ENCODE assay signal across 9 cellular contexts in the genomic region with DNA sequence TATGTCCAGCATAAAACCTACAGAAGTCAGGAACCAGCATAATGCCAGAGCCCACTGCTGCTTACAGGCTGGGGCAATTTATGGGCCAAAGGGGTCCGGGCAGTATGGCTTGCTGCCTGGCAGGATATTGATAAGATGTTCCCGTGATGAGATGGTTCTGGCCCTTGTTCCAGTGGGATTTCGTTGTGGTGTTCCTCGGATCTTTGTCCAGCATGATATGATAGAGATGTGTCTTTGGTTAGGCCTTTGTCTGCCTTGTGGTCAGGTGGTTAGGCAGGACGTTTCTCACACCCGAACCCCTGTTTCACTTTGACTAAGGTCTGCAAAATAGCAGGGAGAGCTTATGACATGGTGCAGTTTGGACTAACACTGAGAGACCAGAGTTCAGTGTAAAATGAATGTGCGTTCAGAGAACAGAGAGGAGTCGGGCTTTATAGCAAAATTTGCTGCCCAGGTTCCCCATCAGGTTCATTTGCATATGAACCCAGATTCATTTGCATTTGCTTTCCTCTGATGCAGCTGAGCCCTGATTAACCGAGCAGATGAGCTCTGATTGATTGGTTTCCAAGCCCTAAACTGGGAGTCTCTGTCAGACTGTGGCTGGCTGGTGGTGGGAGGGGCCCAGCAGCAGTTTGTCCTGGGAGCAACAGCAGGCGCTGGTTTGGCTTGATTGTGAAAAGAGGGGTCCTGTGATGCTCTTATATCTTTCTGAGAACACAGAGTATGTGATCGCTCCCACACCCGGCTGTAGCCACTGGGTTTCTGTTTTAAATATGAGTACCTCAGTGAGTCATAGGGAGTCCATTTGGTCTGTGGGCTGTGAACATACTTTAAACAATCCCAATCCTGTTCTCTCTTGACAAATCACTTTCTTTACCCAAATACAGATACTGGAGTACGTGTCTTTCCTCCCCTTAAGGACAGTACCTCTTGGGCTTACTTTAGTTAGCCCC.
DNase-seq lines count a peak whose midpoint lies in the region; ATAC-seq, FAIRE-seq and TF ChIP-seq lines count a peak whose summit lies in the region.
"Had no signal": no experiment of that assay in that cellular context is flagged by ENCODE, and none has a peak within 500 bp of the region (broad histone marks: within the 10 kb centered on the region; RNA-seq: fewer than 3 reads in every experiment).

No MANE protein-coding gene starts in this region.

- H3K27me3 ChIP-seq in dorsolateral prefrontal cortex = no peaks in the 10 kb centered on the region

- no peak for FAIRE-seq in RCC 7860 (lab: Jason Lieb, UNC)
- FAIRE-seq: G401.6 had no signal

- intact Hi-C loops in dorsolateral prefrontal cortex (cut with DNase I) = no loop called here
- intact Hi-C loops in lower leg skin (cut with DNase I; ENCODE audit: low total_unique reads) = no loop called here

- peak; percentile 85 for ATAC-seq in HG02938 (IDR thresholded peaks at IDR 0.05; ENCODE audit: unreplicated experiment)

- 29 to 34% methylated on average over 13 of the region's 13 CpGs for WGBS in lower leg skin, 2 donors

- peak; percentile 68 for DNase-seq in activated CD8-positive, alpha-beta memory T cell treated with anti-CD3 and anti-CD28 coated beads for 24 hours
- no peak for DNase-seq in activated CD8-positive, alpha-beta memory T cell treated with anti-CD3 and anti-CD28 coated beads, Interleukin-2, amount 50 U/mL, for 4 hours
- peak; percentile 25 for DNase-seq in RCC 7860 (ENCODE audit: low spot score)
- DNase-seq in dorsolateral prefrontal cortex = peak in 8 of 10 donors; percentile 23 to 72 (median 53)
- peak; percentile 80 for DNase-seq in renal cortical epithelial cell (ENCODE audit: low read depth)
- DNase-seq in lower leg skin (ENCODE audit: low spot score in 2 of 2) = no peak
- no peak for DNase-seq in GOT3 (lab: John Stamatoyannopoulos, UW)

- peak overlapping the region in 7 of 59 donors; percentile 4 to 35 (median 19) for H3K4me3 ChIP-seq in dorsolateral prefrontal cortex
- no peak overlapping the region for H3K4me3 ChIP-seq in lower leg skin (ENCODE audit: low read depth, poor library complexity, severe bottlenecking)

- TF ChIP-seq CTCF in dorsolateral prefrontal cortex (IDR thresholded peaks at IDR 0.05 in 54 of 56, conservative IDR thresholded peaks at IDR 0.05 in 2 of 56; ENCODE audit: low read depth in 1 of 56, partially characterized antibody in 56 of 56) (no peak), lower leg skin (IDR thresholded peaks at IDR 0.05) (no peak)

- peak overlapping the region in 34 of 59 donors; percentile 1 to 76 (median 37) for H3K27ac ChIP-seq in dorsolateral prefrontal cortex

- no peak for TF ChIP-seq POLR2A in lower leg skin (IDR thresholded peaks at IDR 0.05)

Comparison
In these comparisons a context has a peak if more than half of its experiments do, and no peak if none do; other contexts are left out.
1. DNase-seq: peak in activated CD8-positive, alpha-beta memory T cell treated with anti-CD3 and anti-CD28 coated beads for 24 hours (single experiment), RCC 7860 (single experiment), dorsolateral prefrontal cortex (8 of 10) and renal cortical epithelial cell (single experiment); none in activated CD8-positive, alpha-beta memory T cell treated with anti-CD3 and anti-CD28 coated beads, Interleukin-2, amount 50 U/mL, for 4 hours (single experiment), lower leg skin (0 of 2) and GOT3 (single experiment).